8 cellular contexts compared by ENCODE assay signal in the genomic region with DNA sequence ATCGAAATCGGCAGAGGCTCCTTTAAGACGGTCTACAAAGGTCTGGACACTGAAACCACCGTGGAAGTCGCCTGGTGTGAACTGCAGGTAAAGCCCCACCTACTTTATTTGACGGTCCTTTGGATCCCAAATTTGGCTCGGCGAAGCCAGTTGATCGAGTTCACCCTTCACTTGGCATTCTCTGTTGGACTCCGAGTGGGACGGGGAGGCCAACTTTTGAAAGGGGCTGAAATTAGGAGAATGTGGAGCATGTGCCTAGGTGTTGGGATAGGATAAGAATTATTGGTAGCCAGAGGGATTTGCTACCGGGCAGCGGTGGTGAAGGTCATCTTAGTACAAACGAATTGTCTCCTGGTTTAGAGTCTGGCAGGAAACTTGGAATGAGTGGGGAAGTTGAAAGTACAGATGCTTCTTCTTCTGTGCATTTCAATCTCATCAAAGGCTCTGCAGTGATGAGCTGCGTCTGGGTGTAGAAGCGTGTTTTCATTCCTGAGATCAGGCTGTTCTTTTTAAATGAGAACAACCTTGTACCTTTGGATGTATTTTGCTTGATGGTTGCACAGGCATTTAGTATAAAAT. TPM values are rescaled to one million over a fixed set of nuclear protein-coding genes. Genes with fewer than 3 reads are reported as not detected.
A peak's percentile ranks its signal among the peaks of the same experiment; 100 is the strongest.
DNase-seq lines count a peak whose midpoint lies in the region; ATAC-seq lines count a peak whose summit lies in the region.

No MANE protein-coding gene starts in this region.

- peak overlapping the region; percentile 95 for H3K4me3 Mint-ChIP-seq in activated CD4-positive, alpha-beta T cell treated with anti-CD3 and anti-CD28 coated beads, Interleukin-2, amount 10 ng/mL, durations not matched to agents 24 days and 14 days
- H3K4me3 Mint-ChIP-seq in naive B cell: peak overlapping the region in 6 of 8 donors; percentile 93 to 97 (median 95)

- H3K36me3 Mint-ChIP-seq in activated CD4-positive, alpha-beta T cell treated with anti-CD3 and anti-CD28 coated beads, Interleukin-2, amount 10 ng/mL, durations not matched to agents 24 days and 14 days (ENCODE audit: low read depth): peaks cover 35% of the 10 kb centered on the region
- H3K36me3 Mint-ChIP-seq in naive B cell: no peaks in the 10 kb centered on the region

- no peaks in the 10 kb centered on the region for H3K36me3 ChIP-seq in endocrine pancreas (ENCODE audit: control insufficient read depth, insufficient read depth, low read length)

- H3K27me3 ChIP-seq in endocrine pancreas (ENCODE audit: control insufficient read depth, insufficient read depth, low read length): no peaks in the 10 kb centered on the region

- no peak for DNase-seq in activated CD4-positive, alpha-beta T cell treated with anti-CD3 and anti-CD28 coated beads, Interleukin-2, amount 10 ng/mL, durations not matched to agents 24 days and 14 days
- no peak for DNase-seq in activated CD4-positive, alpha-beta T cell treated with anti-CD3 and anti-CD28 coated beads for 48 hours
- DNase-seq in RPMI7951 (ENCODE audit: low read depth) (peak; percentile 20), naive B cell (no peak), posterior cingulate gyrus (no peak), NCI-H774 (lab: John Stamatoyannopoulos, UW) (no peak)

- H3K9me3 Mint-ChIP-seq in activated CD4-positive, alpha-beta T cell treated with anti-CD3 and anti-CD28 coated beads, Interleukin-2, amount 10 ng/mL, durations not matched to agents 24 days and 14 days: no peaks in the 10 kb centered on the region
- no peaks in the 10 kb centered on the region for H3K9me3 Mint-ChIP-seq in naive B cell

- H3K9me3 ChIP-seq in endocrine pancreas (ENCODE audit: control insufficient read depth, low read length): no peaks in the 10 kb centered on the region

- H3K4me3 ChIP-seq in endocrine pancreas (ENCODE audit: control insufficient read depth, insufficient read depth, low read length): peak overlapping the region; percentile 98

- no peak for ATAC-seq in naive B cell (ENCODE audit: low read depth in 2 of 2)
- ATAC-seq in HG03025 (IDR thresholded peaks at IDR 0.05; ENCODE audit: low FRiP score, unreplicated experiment): no peak

- peak overlapping the region; percentile 93 for H3K27ac Mint-ChIP-seq in activated CD4-positive, alpha-beta T cell treated with anti-CD3 and anti-CD28 coated beads, Interleukin-2, amount 10 ng/mL, durations not matched to agents 24 days and 14 days
- H3K27ac Mint-ChIP-seq in naive B cell: peak overlapping the region in 5 of 6 donors; percentile 82 to 96 (median 91)

- peak overlapping the region; percentile 82 for H3K9ac ChIP-seq in endocrine pancreas (ENCODE audit: control insufficient read depth, insufficient read depth, low read length)

- intact Hi-C loops in activated CD4-positive, alpha-beta T cell treated with anti-CD3 and anti-CD28 coated beads, Interleukin-2, amount 10 ng/mL, durations not matched to agents 24 days and 14 days (cut with micrococcal nuclease): loop anchor here (1.0 to 5.0 kb wide), 2 partner anchors 62 to 352 kb away; a partner anchor contains a TSS
- intact Hi-C loops in posterior cingulate gyrus (cut with DNase I): loop anchor here (5.0 kb wide), 3 partner anchors 58 to 838 kb away; a partner anchor contains a TSS

- H3K4me1 ChIP-seq in endocrine pancreas (ENCODE audit: control insufficient read depth, insufficient read depth, low read length): peaks cover 24% of the 10 kb centered on the region

- H3K4me1 Mint-ChIP-seq in activated CD4-positive, alpha-beta T cell treated with anti-CD3 and anti-CD28 coated beads, Interleukin-2, amount 10 ng/mL, durations not matched to agents 24 days and 14 days: peaks cover 27% of the 10 kb centered on the region
- H3K4me1 Mint-ChIP-seq in naive B cell: peaks cover 33 to 46% (median 41%) of the 10 kb centered on the region in 3 donors

- no peaks in the 10 kb centered on the region for H3K27me3 Mint-ChIP-seq in activated CD4-positive, alpha-beta T cell treated with anti-CD3 and anti-CD28 coated beads, Interleukin-2, amount 10 ng/mL, durations not matched to agents 24 days and 14 days
- H3K27me3 Mint-ChIP-seq in naive B cell: no peaks in the 10 kb centered on the region

RNA-seq across cellular contexts. Expression of a gene that starts 1.9 kb away (rescaled TPM):
- 156 TPM in 2 replicates for total RNA-seq in activated CD4-positive, alpha-beta T cell treated with anti-CD3 and anti-CD28 coated beads, Interleukin-2, amount 10 ng/mL, durations not matched to agents 24 days and 14 days
- 27.8 and 42.3 TPM in 2 replicates for total RNA-seq in RPMI7951 (2014; rRNA removed; shearing (Covaris generic))
- 10 to 100 TPM in 5 of 6 donors, 1 to 10 TPM in 1; 3.9 to 41.1 (median 15.3) TPM for polyA plus RNA-seq in naive B cell (ENCODE audit: low read depth in 6 of 6)
